Comparison of ENCODE assay signal across 12 cellular contexts in genomic region chr10:72729528-72729927, GRCh38. TPM values are rescaled to one million over a fixed set of nuclear protein-coding genes. Genes with fewer than 3 reads are reported as not detected.
DNase-seq lines count a peak whose midpoint lies in the region; ATAC-seq, FAIRE-seq and TF ChIP-seq lines count a peak whose summit lies in the region.
"Had no signal": no experiment of that assay in that cellular context is flagged by ENCODE, and none has a peak within 500 bp of the region (broad histone marks: within the 10 kb centered on the region; RNA-seq: fewer than 3 reads in every experiment).

No MANE protein-coding gene starts in this region.

- H3K9me3 ChIP-seq in neuronal stem cell (replicated peaks in 1 of 2; ENCODE audit: control insufficient read depth in 2 of 2, insufficient read depth in 1 of 2, low read depth in 1 of 2, low read length in 2 of 2) = no peaks in the 10 kb centered on the region
- H3K9me3 ChIP-seq in esophagus muscularis mucosa = no peaks in the 10 kb centered on the region
- H3K9me3 ChIP-seq: BLaER1 treated with 17β-estradiol and CSF1 and Interleukin-3, amounts not matched to agents 10 nM and 100 nM had no signal

- no peak for TF ChIP-seq POLR2A in esophagus muscularis mucosa (IDR thresholded peaks at IDR 0.05; ENCODE audit: low read depth)

- no peak overlapping the region for H2BK12ac ChIP-seq in neuronal stem cell (ENCODE audit: low read length)

- no peak overlapping the region for H3K4me2 ChIP-seq in neuronal stem cell (ENCODE audit: insufficient read depth, low read length, poor library complexity, severe bottlenecking)
- H3K4me2 ChIP-seq: BLaER1 treated with 17β-estradiol and CSF1 and Interleukin-3, amounts not matched to agents 10 nM and 100 nM had no signal

- intact Hi-C loops in esophagus muscularis mucosa (cut with DNase I) = no loop called here

- H3K27ac ChIP-seq in neuronal stem cell (replicated peaks; ENCODE audit: low read length) (no peak overlapping the region), esophagus muscularis mucosa (replicated peaks in 1 of 4) (no peak overlapping the region)
- H3K27ac ChIP-seq: BLaER1 treated with 17β-estradiol and CSF1 and Interleukin-3, amounts not matched to agents 10 nM and 100 nM; brain microvascular endothelial cell; HL-60 had no signal

- no peaks in the 10 kb centered on the region for H3K27me3 ChIP-seq in neuronal stem cell (ENCODE audit: control insufficient read depth in 3 of 3, insufficient read depth in 3 of 3, low read depth in 1 of 3, low read length in 3 of 3)
- H3K27me3 ChIP-seq in esophagus muscularis mucosa = no peaks in the 10 kb centered on the region
- H3K27me3 ChIP-seq: BLaER1 treated with 17β-estradiol and CSF1 and Interleukin-3, amounts not matched to agents 10 nM and 100 nM; brain microvascular endothelial cell had no signal

- TF ChIP-seq CTCF in esophagus muscularis mucosa (IDR thresholded peaks at IDR 0.05) = no peak

- peak; percentile 66 for ATAC-seq in HG02678 (IDR thresholded peaks at IDR 0.05; ENCODE audit: unreplicated experiment)
- no peak for ATAC-seq in GM21528 (IDR thresholded peaks at IDR 0.05; ENCODE audit: low FRiP score, unreplicated experiment)

- H3K4ac ChIP-seq in neuronal stem cell (ENCODE audit: low read length) = no peak overlapping the region

- H3K4me1 ChIP-seq in neuronal stem cell (ENCODE audit: control insufficient read depth in 2 of 2, insufficient read depth in 1 of 2, low read depth in 1 of 2, low read length in 2 of 2) (no peaks in the 10 kb centered on the region), esophagus muscularis mucosa (peaks cover 0 to 11% (median 4%) of the 10 kb centered on the region in 4 donors)
- H3K4me1 ChIP-seq: BLaER1 treated with 17β-estradiol and CSF1 and Interleukin-3, amounts not matched to agents 10 nM and 100 nM had no signal

- H3K36me3 ChIP-seq in neuronal stem cell (replicated peaks in 1 of 2; ENCODE audit: control insufficient read depth in 2 of 2, insufficient read depth in 2 of 2, low read length in 2 of 2) (no peaks in the 10 kb centered on the region), esophagus muscularis mucosa (no peaks in the 10 kb centered on the region)
- H3K36me3 ChIP-seq: brain microvascular endothelial cell had no signal

- no peak overlapping the region for H3K14ac ChIP-seq in neuronal stem cell (ENCODE audit: low read length)

- H2BK120ac ChIP-seq in neuronal stem cell (ENCODE audit: low read depth, low read length) = no peak overlapping the region

- no peak overlapping the region for H2BK15ac ChIP-seq in neuronal stem cell (ENCODE audit: low read length)

- no peak overlapping the region for H3K4me3 ChIP-seq in neuronal stem cell (ENCODE audit: low read length in 2 of 2)
- no peak overlapping the region for H3K4me3 ChIP-seq in esophagus muscularis mucosa
- H3K4me3 ChIP-seq: BLaER1 treated with 17β-estradiol and CSF1 and Interleukin-3, amounts not matched to agents 10 nM and 100 nM; lung had no signal

- DNase-seq in stimulated activated CD4-positive, alpha-beta T cell treated with anti-CD3 and anti-CD28 coated beads, Interleukin-4, amount 100 ng/mL, for 24 hours = peak; percentile 19
- DNase-seq in stimulated activated CD4-positive, alpha-beta T cell treated with anti-CD3 and anti-CD28 coated beads, Interleukin-12 subunit alpha, Interleukin-12 subunit beta, amount 100 ng/mL, for 4 hours = no peak
- DNase-seq in RCC 7860 (ENCODE audit: low spot score) = peak; percentile 34
- DNase-seq in neuronal stem cell (ENCODE audit: low spot score) = no peak
- DNase-seq in activated CD4-positive, alpha-beta T cell treated with anti-CD3 and anti-CD28 coated beads for 48 hours = no peak
- DNase-seq in esophagus muscularis mucosa (ENCODE audit: extremely low spot score) = no peak
- DNase-seq: brain microvascular endothelial cell had no signal

- no peak overlapping the region for H3K23ac ChIP-seq in neuronal stem cell (ENCODE audit: low read depth, low read length, poor library complexity)

- H3K9ac ChIP-seq in neuronal stem cell (ENCODE audit: low read depth, low read length, poor library complexity) = no peak overlapping the region
- H3K9ac ChIP-seq: BLaER1 treated with 17β-estradiol and CSF1 and Interleukin-3, amounts not matched to agents 10 nM and 100 nM had no signal

- no peak for TF ChIP-seq EP300 in esophagus muscularis mucosa (IDR thresholded peaks at IDR 0.05)

- H2AFZ ChIP-seq in neuronal stem cell (ENCODE audit: low read length) = no peak overlapping the region

- H3K79me1 ChIP-seq in neuronal stem cell (ENCODE audit: low read depth, low read length) = no peaks in the 10 kb centered on the region

- H3K18ac ChIP-seq in neuronal stem cell (ENCODE audit: low read length) = no peak overlapping the region

- no CpG with 5 or more reads among the region's 3 CpGs for WGBS in neuronal stem cell (ENCODE audit: extremely low coverage in 2 of 2, insufficient read length in 2 of 2, insufficient replicate concordance in 1 of 2), 2 donors
- 77% methylated on average over 3 of the region's 3 CpGs for WGBS in esophagus muscularis mucosa

- peak; percentile 78 for FAIRE-seq in RCC 7860 (lab: Jason Lieb, UNC)

- no peak overlapping the region for H2AK5ac ChIP-seq in neuronal stem cell (ENCODE audit: low read depth, low read length)

- H2BK5ac ChIP-seq in neuronal stem cell (ENCODE audit: low read length) = no peak overlapping the region

- no peak overlapping the region for H4K8ac ChIP-seq in neuronal stem cell (ENCODE audit: low read depth, low read length)

- no peak overlapping the region for H4K91ac ChIP-seq in neuronal stem cell (ENCODE audit: low read depth, low read length, poor library complexity)

RNA-seq across cellular contexts. Expression of gene MCU, which starts 37.6 kb away (rescaled TPM):
- 20.6 TPM for polyA plus RNA-seq in neuronal stem cell (2013, experiment 1 of 2)
- polyA plus RNA-seq in neuronal stem cell (2013, experiment 2 of 2) = 20.8 TPM
- total RNA-seq in esophagus muscularis mucosa = 10 to 100 TPM; 14.9 to 20.6 (median 19.5) TPM

Comparison
In these comparisons a context has a peak if more than half of its experiments do, and no peak if none do; other contexts are left out.
1. DNase-seq: peak in stimulated activated CD4-positive, alpha-beta T cell treated with anti-CD3 and anti-CD28 coated beads, Interleukin-4, amount 100 ng/mL, for 24 hours (single experiment) and RCC 7860 (single experiment); none in stimulated activated CD4-positive, alpha-beta T cell treated with anti-CD3 and anti-CD28 coated beads, Interleukin-12 subunit alpha, Interleukin-12 subunit beta, amount 100 ng/mL, for 4 hours (single experiment), neuronal stem cell (single experiment), activated CD4-positive, alpha-beta T cell treated with anti-CD3 and anti-CD28 coated beads for 48 hours (single experiment) and esophagus muscularis mucosa (single experiment).